Comparison of ENCODE assay signal across 8 cellular contexts in genomic region chr20:37336369-37337207, GRCh38. TPM values are rescaled to one million over a fixed set of nuclear protein-coding genes. Genes with fewer than 3 reads are reported as not detected.
DNase-seq lines count a peak whose midpoint lies in the region; ATAC-seq, FAIRE-seq and TF ChIP-seq lines count a peak whose summit lies in the region.

No MANE protein-coding gene starts in this region.

- RAD21 ChIA-PET in GM12878 (lab: Charles Lee; ENCODE audit: unreplicated experiment) = interaction anchor here (0.6 to 3.9 kb wide), 14 partner anchors 10 to 155 kb away, joined by 3 to 38 read pairs (median 6); partner anchors contain the start of genes MANBAL and SRC

- H3K4me3 ChIP-seq in OCI-LY7 (ENCODE audit: low read depth, low read length, poor library complexity, severe bottlenecking) (no peak overlapping the region), GM12878 (peak overlapping the region; percentile 58; the same call in 1 of the 2 replicates), suprapubic skin (no peak overlapping the region)

- H3K27me3 ChIP-seq in GM12878 (replicated peaks in 1 of 2; ENCODE audit: control insufficient read depth in 2 of 2, insufficient read depth in 2 of 2, low read length in 1 of 2) (no peaks in the 10 kb centered on the region), suprapubic skin (no peaks in the 10 kb centered on the region)

- CTCF ChIA-PET in OCI-LY7 (lab: Charles Lee; ENCODE audit: unreplicated experiment) = interaction anchor here (0.6 kb wide), 2 partner anchors 121 to 177 kb away, joined by 3 to 5 read pairs; no protein-coding TSS in a partner anchor
- CTCF ChIA-PET in GM12878 (lab: Yijun Ruan, JAX) = interaction anchor here (0.6 to 3.4 kb wide), 6 partner anchors 8 to 141 kb away, joined by 3 to 13 read pairs (median 4); partner anchors contain the start of genes MANBAL and SRC

- no peaks in the 10 kb centered on the region for H4K20me1 ChIP-seq in OCI-LY7 (ENCODE audit: insufficient read depth, low read length)
- no peaks in the 10 kb centered on the region for H4K20me1 ChIP-seq in GM12878 (ENCODE audit: control insufficient read depth, insufficient read depth)

- no peak for TF ChIP-seq RAD21 in GM12878 (IDR thresholded peaks at IDR 0.05; ENCODE audit: insufficient read depth, low read depth, low read length)

- no peak overlapping the region for H3K4me3 Mint-ChIP-seq in mesothelial cell of epicardium

- H3K27me3 Mint-ChIP-seq in mesothelial cell of epicardium (ENCODE audit: low read depth) = no peaks in the 10 kb centered on the region

- H3K27ac ChIP-seq in OCI-LY7 (ENCODE audit: low read depth, low read length, poor library complexity, severe bottlenecking) (no peak overlapping the region), GM12878 (ENCODE audit: control insufficient read depth, insufficient read depth) (peak overlapping the region; percentile 87), suprapubic skin (peak overlapping the region; percentile 25)

- H3K9me3 Mint-ChIP-seq in mesothelial cell of epicardium = no peaks in the 10 kb centered on the region

- DNase-seq in NCI-H82 (lab: John Stamatoyannopoulos, UW) (peak; percentile 60), NCI-H82 treated with DMSO at 0.1 percent for 48 hours (lab: John Stamatoyannopoulos, UW; ENCODE audit: unreplicated experiment) (no peak), OCI-LY7 (ENCODE audit: low spot score) (peak; percentile 30), GM12878 (ENCODE audit: low read depth, low spot score) (peak; percentile 94), mesothelial cell of epicardium (ENCODE audit: low spot score in 2 of 2, unreplicated experiment in 2 of 2) (no peak), suprapubic skin (ENCODE audit: low spot score in 2 of 2) (no peak), NCI-H128 (lab: John Stamatoyannopoulos, UW; ENCODE audit: unreplicated experiment) (no peak)

- peak; percentile 55 for ATAC-seq in HG02763 (IDR thresholded peaks at IDR 0.05; ENCODE audit: unreplicated experiment)
- ATAC-seq in GM12878 = peak; percentile 88

- H3K4me2 ChIP-seq in OCI-LY7 (ENCODE audit: low read length) (peak overlapping the region; percentile 38; the same call in 1 of the 2 replicates), GM12878 (ENCODE audit: control insufficient read depth, insufficient read depth) (peak overlapping the region; percentile 92)

- peak overlapping the region; percentile 51 for H3K9ac ChIP-seq in GM12878 (ENCODE audit: control insufficient read depth, insufficient read depth, low read length)

- no peaks in the 10 kb centered on the region for H3K9me3 ChIP-seq in OCI-LY7 (ENCODE audit: low read length)
- H3K9me3 ChIP-seq in GM12878 (replicated peaks; ENCODE audit: control insufficient read depth, insufficient read depth, low read length) = no peaks in the 10 kb centered on the region
- no peaks in the 10 kb centered on the region for H3K9me3 ChIP-seq in suprapubic skin

- H3K36me3 ChIP-seq in OCI-LY7 (ENCODE audit: insufficient read depth, low read length) = no peaks in the 10 kb centered on the region
- H3K36me3 ChIP-seq in GM12878 (ENCODE audit: control insufficient read depth in 2 of 2, insufficient read depth in 2 of 2, low read length in 1 of 2) = no peaks in the 10 kb centered on the region
- H3K36me3 ChIP-seq in suprapubic skin = no peaks in the 10 kb centered on the region

- BruUV-seq in OCI-LY7 (replicated peaks; lab: Mats Ljungman, UMichigan) = no TSS peak
- no TSS peak for BruUV-seq in GM12878 (replicated peaks; lab: Mats Ljungman, UMichigan)

- FAIRE-seq in GM12878 (lab: Jason Lieb, UNC) = peak; percentile 86

- H2AFZ ChIP-seq in OCI-LY7 (ENCODE audit: low read length) (no peak overlapping the region), GM12878 (ENCODE audit: control insufficient read depth, low read depth, low read length) (peak overlapping the region; percentile 13; the same call in 1 of the 2 replicates)

- no peaks in the 10 kb centered on the region for H3K79me2 ChIP-seq in OCI-LY7 (ENCODE audit: insufficient read depth, low read depth, low read length)
- no peaks in the 10 kb centered on the region for H3K79me2 ChIP-seq in GM12878 (ENCODE audit: control insufficient read depth, insufficient read depth, low read length)

- no peaks in the 10 kb centered on the region for H3K9me2 ChIP-seq in OCI-LY7 (ENCODE audit: insufficient read depth, low read length)

- SMC1A ChIA-PET in GM12878 (lab: Charles Lee; ENCODE audit: uncharacterized antibody, unreplicated experiment) = interaction anchor here (0.8 to 2.7 kb wide), 18 partner anchors 10 to 71 kb away, joined by 3 to 11 read pairs (median 4); partner anchors contain the start of gene MANBAL

- 3% methylated on average over 11 of the region's 11 CpGs for WGBS in GM12878 (ENCODE audit: insufficient coverage, insufficient replicate concordance, low lambda C conversion rate, missing lambda C conversion rate)
- 23% methylated on average over 10 of the region's 11 CpGs for WGBS in suprapubic skin

- TF ChIP-seq POLR2A in GM12878 (IDR thresholded peaks at IDR 0.05; ENCODE audit: low read depth, low read length) = peak; percentile 41; the same call in 1 of the 2 replicates
- no peak for TF ChIP-seq POLR2A in suprapubic skin (IDR thresholded peaks at IDR 0.05)

- in situ Hi-C loops in GM12878 (cut with MboI) = no loop called here

- H3K27ac Mint-ChIP-seq in mesothelial cell of epicardium = peak overlapping the region; percentile 83

- H3K4me1 ChIP-seq in OCI-LY7 (ENCODE audit: insufficient read depth, low read length, poor library complexity, severe bottlenecking) (peaks cover 17% of the 10 kb centered on the region), GM12878 (ENCODE audit: control insufficient read depth, insufficient read depth, low read length) (peaks cover 38% of the 10 kb centered on the region), suprapubic skin (peaks cover 23% of the 10 kb centered on the region)

- intact Hi-C loops in OCI-LY7 (cut with micrococcal nuclease; ENCODE audit: unreplicated experiment) = no loop called here
- intact Hi-C loops in GM12878 (cut with micrococcal nuclease; ENCODE audit: unreplicated experiment) = loop anchor here (1.0 to 5.0 kb wide), 4 partner anchors 30 to 66 kb away; no protein-coding TSS in a partner anchor

- POLR2A ChIA-PET in OCI-LY7 (lab: Charles Lee) = interaction anchor here (0.6 kb wide), 1 partner anchor 16 kb away, joined by 3 read pairs; no protein-coding TSS in a partner anchor
- POLR2A ChIA-PET in GM12878 (lab: Charles Lee) = interaction anchor here (0.5 to 3.3 kb wide), 11 partner anchors 8 to 46 kb away, joined by 3 to 31 read pairs (median 5); partner anchors contain the start of genes MANBAL and SRC

- TF ChIP-seq CTCF in OCI-LY7 (conservative IDR thresholded peaks at IDR 0.05; ENCODE audit: low read length) = no peak
- no peak for TF ChIP-seq CTCF in GM12878 (IDR thresholded peaks at IDR 0.05 in 2 of 3, conservative IDR thresholded peaks at IDR 0.05 in 1 of 3; ENCODE audit: control insufficient read depth in 2 of 3, extremely low read depth in 1 of 3, insufficient read depth in 1 of 3, low read depth in 3 of 3, low read length in 3 of 3)
- no peak for TF ChIP-seq CTCF in mesothelial cell of epicardium (IDR thresholded peaks at IDR 0.05; ENCODE audit: unreplicated experiment)
- no peak for TF ChIP-seq CTCF in suprapubic skin (IDR thresholded peaks at IDR 0.05)

- TF ChIP-seq EP300 in GM12878 (IDR thresholded peaks at IDR 0.05; ENCODE audit: borderline replicate concordance in 1 of 2, control insufficient read depth in 1 of 2, low read depth in 2 of 2, low read length in 2 of 2) (peak; percentile 66 to 81; a peak in 3 of 4 replicates), suprapubic skin (IDR thresholded peaks at IDR 0.05) (no peak)

- no peaks in the 10 kb centered on the region for H3K36me3 Mint-ChIP-seq in mesothelial cell of epicardium

- H3K4me1 Mint-ChIP-seq in mesothelial cell of epicardium = peaks cover 32% of the 10 kb centered on the region

RNA-seq across cellular contexts. Expression of gene SRC, which starts 9.4 kb away (rescaled TPM):
- total RNA-seq in OCI-LY7 (2014; rRNA removed; shearing (Covaris generic)) = 0.18 and 3.7 TPM in 2 replicates
- total RNA-seq in OCI-LY7 (2022) (0.72 and 0.89 TPM in 2 replicates), GM12878 (2014; rRNA removed) (22.1 and 27.4 TPM in 2 replicates), GM12878 (2014; rRNA removed; fragmentation: Illumina TruSeq; extraction: Trizol) (19.3 and 20.0 TPM in 2 replicates), GM12878 (2021) (63.5 and 71.3 TPM in 2 replicates), mesothelial cell of epicardium (81.2 to 85.2 TPM (median 81.3 TPM) in 3 replicates), suprapubic skin (10 to 100 TPM; 18.8 to 39.5 (median 26.0) TPM)
- total RNA-seq in GM12878 (2013; cell fraction: nucleolus; rRNA removed) = 118 and 148 TPM in 2 replicates
- 15.0 TPM for polyA plus RNA-seq in GM12878 (2011; ENCODE audit: low read depth)
- polyA plus RNA-seq in GM12878 (2011; rRNA removed) (18.4 and 32.0 TPM in 2 replicates), GM12878 (2014; fragmentation: Illumina TruSeq; extraction: Trizol) (20.3 and 33.1 TPM in 2 replicates), GM12878 (2014; fragmentation: Nextera tagmentation; extraction: Ambion mirVana) (under 1 TPM; 0.60 to 0.85 TPM), GM12878 (2014; rRNA removed) (47.1 and 61.4 TPM in 2 replicates), GM12878 (2016; fragmentation: Nextera tagmentation; extraction: Ambion mirVana) (10 to 100 TPM; 26.9 TPM)
- polyA plus RNA-seq in GM12878 (2011; cell fraction: cytosol; rRNA removed) = 41.3 and 47.7 TPM in 2 replicates
- polyA plus RNA-seq in GM12878 (2011; cell fraction: nucleus; rRNA removed) = 185 and 196 TPM in 2 replicates
- polyA plus RNA-seq in GM12878 (2012) = 25.3 and 26.0 TPM in 2 replicates
- polyA minus RNA-seq in GM12878 (2011; rRNA and poly(A)+ RNA removed) = 41.8 and 64.6 TPM in 2 replicates
- 22.9 and 30.8 TPM in 2 replicates for polyA minus RNA-seq in GM12878 (2011; cell fraction: cytosol; rRNA and poly(A)+ RNA removed)
- polyA minus RNA-seq in GM12878 (2011; cell fraction: nucleus; rRNA and poly(A)+ RNA removed) = 42.9 and 73.0 TPM in 2 replicates

RNA-seq across cellular contexts. Expression of gene MANBAL, which starts 47.1 kb away (rescaled TPM):
- total RNA-seq in OCI-LY7 (2014; rRNA removed; shearing (Covaris generic)) = 2.7 and 5.7 TPM in 2 replicates
- 12.7 and 13.0 TPM in 2 replicates for total RNA-seq in OCI-LY7 (2022)
- total RNA-seq in GM12878 (2013; cell fraction: nucleolus; rRNA removed) = 16.3 and 20.6 TPM in 2 replicates
- total RNA-seq in GM12878 (2014; rRNA removed) = 8.6 and 12.2 TPM in 2 replicates
- 15.0 and 15.6 TPM in 2 replicates for total RNA-seq in GM12878 (2014; rRNA removed; fragmentation: Illumina TruSeq; extraction: Trizol)
- total RNA-seq in GM12878 (2021) = 18.9 TPM in 2 replicates
- polyA plus RNA-seq in GM12878 (2011; ENCODE audit: low read depth) = 22.4 TPM
- 25.1 and 39.0 TPM in 2 replicates for polyA plus RNA-seq in GM12878 (2011; rRNA removed)
- 52.9 and 61.1 TPM in 2 replicates for polyA plus RNA-seq in GM12878 (2011; cell fraction: cytosol; rRNA removed)
- polyA plus RNA-seq in GM12878 (2011; cell fraction: nucleus; rRNA removed) = 32.8 and 42.1 TPM in 2 replicates
- polyA plus RNA-seq in GM12878 (2012) = 23.7 and 25.2 TPM in 2 replicates
- 20.2 and 30.7 TPM in 2 replicates for polyA plus RNA-seq in GM12878 (2014; fragmentation: Illumina TruSeq; extraction: Trizol)
- polyA plus RNA-seq in GM12878 (2014; fragmentation: Nextera tagmentation; extraction: Ambion mirVana) = 10 to 100 TPM; 13.7 to 15.6 TPM
- polyA plus RNA-seq in GM12878 (2014; rRNA removed) = 33.7 and 36.4 TPM in 2 replicates
- 10 to 100 TPM; 40.8 to 45.6 TPM for polyA plus RNA-seq in GM12878 (2016; fragmentation: Nextera tagmentation; extraction: Ambion mirVana)
- 25.5 and 25.8 TPM in 2 replicates for polyA minus RNA-seq in GM12878 (2011; rRNA and poly(A)+ RNA removed)
- polyA minus RNA-seq in GM12878 (2011; cell fraction: cytosol; rRNA and poly(A)+ RNA removed) = 7.5 and 9.5 TPM in 2 replicates
- 4.2 and 8.4 TPM in 2 replicates for polyA minus RNA-seq in GM12878 (2011; cell fraction: nucleus; rRNA and poly(A)+ RNA removed)
- total RNA-seq in mesothelial cell of epicardium = 40.3 to 44.2 TPM (median 43.0 TPM) in 3 replicates
- 10 to 100 TPM; 15.4 to 32.3 (median 25.4) TPM for total RNA-seq in suprapubic skin

Comparison
In these comparisons a context has a peak if more than half of its experiments do, and no peak if none do; other contexts are left out.
1. DNase-seq: peak in NCI-H82 (single experiment), OCI-LY7 (single experiment) and GM12878 (single experiment); none in NCI-H82 treated with DMSO at 0.1 percent for 48 hours (single experiment), mesothelial cell of epicardium (0 of 2), suprapubic skin (0 of 2) and NCI-H128 (single experiment).
2. RNA of gene SRC, which starts 9.4 kb away (total RNA-seq): 81.2 to 85.2 TPM in mesothelial cell of epicardium, 19.3 to 148 TPM in GM12878 and 18.8 to 39.5 TPM in suprapubic skin; 0.18 to 3.7 TPM in OCI-LY7; every median in the first group is over 4 times any median in the second.